9 cellular contexts compared by ENCODE assay signal in the genomic region with DNA sequence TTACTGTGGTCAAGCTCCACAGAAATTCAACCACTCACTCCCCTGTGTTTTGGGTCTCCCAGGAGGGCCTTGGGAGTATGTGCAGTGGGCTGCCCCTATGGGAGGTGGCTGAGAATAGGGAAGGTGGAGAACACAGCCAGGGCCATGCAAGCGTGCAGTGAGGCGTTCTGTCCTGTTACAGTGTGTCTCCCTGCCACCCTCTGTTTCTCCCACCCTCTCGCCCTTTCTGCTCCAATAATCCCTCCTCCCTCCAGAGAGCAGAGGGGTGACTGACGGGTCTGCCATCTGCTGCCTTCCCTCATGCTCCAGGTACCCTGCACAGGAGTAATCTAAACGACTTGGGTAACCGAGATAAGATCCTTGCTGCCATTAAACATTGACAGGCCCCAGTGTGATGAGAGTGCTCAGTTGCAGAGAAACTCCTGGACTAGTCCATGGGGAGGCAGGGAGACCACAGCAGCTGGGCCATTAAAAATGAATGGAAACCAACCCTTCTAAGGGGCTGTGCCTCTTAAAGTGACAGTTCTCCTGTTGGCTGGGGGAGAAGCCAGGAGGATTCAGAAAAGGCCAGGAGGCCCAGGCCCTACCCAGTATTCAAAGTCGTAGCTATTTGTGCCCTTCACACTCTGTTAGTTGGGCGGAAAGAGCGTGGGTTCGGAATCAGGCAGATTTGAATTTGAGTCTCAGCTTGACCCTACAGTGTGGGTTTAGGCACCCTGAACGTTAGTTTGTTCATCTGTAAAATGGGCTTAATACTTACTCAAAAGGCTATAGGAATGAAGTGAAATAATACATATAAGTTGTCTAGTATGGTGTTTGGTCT. TPM values are rescaled to one million over a fixed set of nuclear protein-coding genes. Genes with fewer than 3 reads are reported as not detected.
DNase-seq lines count a peak whose midpoint lies in the region; ATAC-seq, FAIRE-seq and TF ChIP-seq lines count a peak whose summit lies in the region.
"Had no signal": no experiment of that assay in that cellular context is flagged by ENCODE, and none has a peak within 500 bp of the region (broad histone marks: within the 10 kb centered on the region; RNA-seq: fewer than 3 reads in every experiment).

No MANE protein-coding gene starts in this region.

- H3K4me3 ChIP-seq in stomach: no peak overlapping the region

- H3K4me3 Mint-ChIP-seq in activated CD8-positive, alpha-beta T cell treated with anti-CD3 and anti-CD28 coated beads for 36 hours: no peak overlapping the region
- no peak overlapping the region for H3K4me3 Mint-ChIP-seq in activated CD8-positive, alpha-beta T cell treated with anti-CD3 and anti-CD28 coated beads, Interleukin-2, amount 10 ng/mL, durations not matched to agents 7 days and 5 days

- ATAC-seq in activated CD8-positive, alpha-beta T cell treated with anti-CD3 and anti-CD28 coated beads for 36 hours: no peak
- ATAC-seq in activated CD8-positive, alpha-beta T cell treated with anti-CD3 and anti-CD28 coated beads, Interleukin-2, amount 10 ng/mL, durations not matched to agents 7 days and 5 days: no peak
- no peak for ATAC-seq in GM18867 (IDR thresholded peaks at IDR 0.05; ENCODE audit: unreplicated experiment)

- no peaks in the 10 kb centered on the region for H3K36me3 ChIP-seq in stomach

- CTCF ChIA-PET in activated CD8-positive, alpha-beta T cell treated with anti-CD3 and anti-CD28 coated beads for 36 hours (lab: Charles Lee): interaction anchor here (1.0 to 21.4 kb wide), 6 partner anchors 9 to 44 kb away, joined by 3 to 303 read pairs (median 6); no protein-coding TSS in a partner anchor
- CTCF ChIA-PET in activated CD8-positive, alpha-beta T cell treated with anti-CD3 and anti-CD28 coated beads, Interleukin-2, amount 10 ng/mL, durations not matched to agents 7 days and 5 days (lab: Charles Lee): interaction anchor here (1.0 to 21.7 kb wide), 4 partner anchors 9 to 55 kb away, joined by 4 to 461 read pairs (median 136); no protein-coding TSS in a partner anchor

- peaks cover 2% of the 10 kb centered on the region for H3K36me3 Mint-ChIP-seq in activated CD8-positive, alpha-beta T cell treated with anti-CD3 and anti-CD28 coated beads for 36 hours (ENCODE audit: low read depth)
- H3K36me3 Mint-ChIP-seq in activated CD8-positive, alpha-beta T cell treated with anti-CD3 and anti-CD28 coated beads, Interleukin-2, amount 10 ng/mL, durations not matched to agents 7 days and 5 days (ENCODE audit: low read depth): no peaks in the 10 kb centered on the region

- H3K27ac ChIP-seq in stomach: peak overlapping the region; percentile 15 to 93 (median 86)

- H3K9me3 ChIP-seq in stomach: no peaks in the 10 kb centered on the region

- intact Hi-C loops in activated CD8-positive, alpha-beta T cell treated with anti-CD3 and anti-CD28 coated beads for 36 hours (cut with micrococcal nuclease): no loop called here
- intact Hi-C loops in stomach (cut with DNase I; ENCODE audit: low total_unique reads): no loop called here

- H3K4me1 ChIP-seq in stomach: peaks cover 61 to 75% (median 68%) of the 10 kb centered on the region in 4 donors

- no peak for DNase-seq in activated CD8-positive, alpha-beta T cell treated with anti-CD3 and anti-CD28 coated beads for 36 hours
- no peak for DNase-seq in activated CD8-positive, alpha-beta T cell treated with anti-CD3 and anti-CD28 coated beads, Interleukin-2, amount 10 ng/mL, durations not matched to agents 7 days and 5 days
- DNase-seq in NCI-H2171 treated with DMSO at 0.1 percent for 48 hours (lab: John Stamatoyannopoulos, UW) (peak; percentile 99), kidney tubule cell (ENCODE audit: low spot score) (peak; percentile 53), stomach (no peak), SW 1271 (lab: John Stamatoyannopoulos, UW) (no peak), HTR-8/SVneo (ENCODE audit: insufficient read length, low spot score) (no peak)
- DNase-seq: NCI-H1105 treated with DMSO at 0.1 percent for 48 hours had no signal

- TF ChIP-seq POLR2A in stomach (IDR thresholded peaks at IDR 0.05): no peak

- TF ChIP-seq CTCF in activated CD8-positive, alpha-beta T cell treated with anti-CD3 and anti-CD28 coated beads for 36 hours (IDR thresholded peaks at IDR 0.05): no peak
- no peak for TF ChIP-seq CTCF in stomach (IDR thresholded peaks at IDR 0.05)

- no peak for FAIRE-seq in HTR-8/SVneo (lab: Jason Lieb, UNC)

- peaks cover 54% of the 10 kb centered on the region for H3K4me1 Mint-ChIP-seq in activated CD8-positive, alpha-beta T cell treated with anti-CD3 and anti-CD28 coated beads for 36 hours (ENCODE audit: low read depth)
- H3K4me1 Mint-ChIP-seq in activated CD8-positive, alpha-beta T cell treated with anti-CD3 and anti-CD28 coated beads, Interleukin-2, amount 10 ng/mL, durations not matched to agents 7 days and 5 days (ENCODE audit: low read depth): peaks cover 62% of the 10 kb centered on the region

- peak overlapping the region; percentile 0 for H3K27ac Mint-ChIP-seq in activated CD8-positive, alpha-beta T cell treated with anti-CD3 and anti-CD28 coated beads for 36 hours
- H3K27ac Mint-ChIP-seq in activated CD8-positive, alpha-beta T cell treated with anti-CD3 and anti-CD28 coated beads, Interleukin-2, amount 10 ng/mL, durations not matched to agents 7 days and 5 days: no peak overlapping the region

- H3K9me3 Mint-ChIP-seq in activated CD8-positive, alpha-beta T cell treated with anti-CD3 and anti-CD28 coated beads for 36 hours: no peaks in the 10 kb centered on the region
- no peaks in the 10 kb centered on the region for H3K9me3 Mint-ChIP-seq in activated CD8-positive, alpha-beta T cell treated with anti-CD3 and anti-CD28 coated beads, Interleukin-2, amount 10 ng/mL, durations not matched to agents 7 days and 5 days (ENCODE audit: insufficient read depth)

- peaks cover 1% of the 10 kb centered on the region for H3K27me3 Mint-ChIP-seq in activated CD8-positive, alpha-beta T cell treated with anti-CD3 and anti-CD28 coated beads for 36 hours
- H3K27me3 Mint-ChIP-seq in activated CD8-positive, alpha-beta T cell treated with anti-CD3 and anti-CD28 coated beads, Interleukin-2, amount 10 ng/mL, durations not matched to agents 7 days and 5 days (ENCODE audit: low read depth): no peaks in the 10 kb centered on the region

- POLR2A ChIA-PET in activated CD8-positive, alpha-beta T cell treated with anti-CD3 and anti-CD28 coated beads for 36 hours (lab: Charles Lee): interaction anchor here (0.6 to 10.3 kb wide), 8 partner anchors 6 to 41 kb away, joined by 3 to 152 read pairs (median 6); no protein-coding TSS in a partner anchor
- POLR2A ChIA-PET in activated CD8-positive, alpha-beta T cell treated with anti-CD3 and anti-CD28 coated beads, Interleukin-2, amount 10 ng/mL, durations not matched to agents 7 days and 5 days (lab: Charles Lee): interaction anchor here (1.2 to 14.2 kb wide), 2 partner anchors 25 to 43 kb away, joined by 3 to 376 read pairs; a partner anchor contains a TSS

- H3K27me3 ChIP-seq in stomach: no peaks in the 10 kb centered on the region

- 61 to 78% (median 64%) methylated on average over 11 of the region's 11 CpGs for WGBS in stomach, 5 donors

- no peak for TF ChIP-seq EP300 in stomach (IDR thresholded peaks at IDR 0.05)

RNA-seq across cellular contexts. Expression of a gene that starts 22.4 kb away (rescaled TPM):
- total RNA-seq in activated CD8-positive, alpha-beta T cell treated with anti-CD3 and anti-CD28 coated beads for 36 hours: 100 to 1,000 TPM; 115 TPM
- 10 to 100 TPM; 58.6 to 58.9 TPM for total RNA-seq in activated CD8-positive, alpha-beta T cell treated with anti-CD3 and anti-CD28 coated beads, Interleukin-2, amount 10 ng/mL, durations not matched to agents 7 days and 5 days
- 100 to 1,000 TPM in 3 of 5 donors, 10 to 100 TPM in 2; 80.2 to 231 (median 113) TPM for total RNA-seq in stomach
- 10 to 100 TPM; 46.4 to 78.9 (median 58.6) TPM for polyA plus RNA-seq in stomach

RNA-seq across cellular contexts. Expression of a gene that starts 53.5 kb away (rescaled TPM):
- total RNA-seq in activated CD8-positive, alpha-beta T cell treated with anti-CD3 and anti-CD28 coated beads for 36 hours: under 1 TPM; 0.56 to 0.74 TPM
- under 1 TPM; 0.39 to 0.50 TPM for total RNA-seq in activated CD8-positive, alpha-beta T cell treated with anti-CD3 and anti-CD28 coated beads, Interleukin-2, amount 10 ng/mL, durations not matched to agents 7 days and 5 days
- total RNA-seq in stomach: under 1 TPM in 1 of 5 donors, not detected in 4; 0.18 TPM
- polyA plus RNA-seq in stomach: under 1 TPM in 1 of 3 donors, not detected in 2; 0.05 TPM

Comparison
In these comparisons a context has a peak if more than half of its experiments do, and no peak if none do; other contexts are left out.
1. DNase-seq: peak in NCI-H2171 treated with DMSO at 0.1 percent for 48 hours (single experiment) and kidney tubule cell (single experiment); none in activated CD8-positive, alpha-beta T cell treated with anti-CD3 and anti-CD28 coated beads for 36 hours (single experiment), activated CD8-positive, alpha-beta T cell treated with anti-CD3 and anti-CD28 coated beads, Interleukin-2, amount 10 ng/mL, durations not matched to agents 7 days and 5 days (single experiment), stomach (single experiment), SW 1271 (0 of 2) and HTR-8/SVneo (single experiment).